In genomic region chr6:138287144-138287955, GRCh38 we compare ENCODE assay signal across 8 cellular contexts.
DNase-seq lines count a peak whose midpoint lies in the region; ATAC-seq and TF ChIP-seq lines count a peak whose summit lies in the region.

No MANE protein-coding gene starts in this region.

- H3K4me3 ChIP-seq in A673 (ENCODE audit: low read depth, low read length, poor library complexity, severe bottlenecking), result no peak overlapping the region
- H3K4me3 ChIP-seq in Jurkat, Clone E6-1 (ENCODE audit: low read length), result no peak overlapping the region
- no peak overlapping the region for H3K4me3 ChIP-seq in brain microvascular endothelial cell (ENCODE audit: low read depth, low read length)
- H3K4me3 ChIP-seq in right lobe of liver, result no peak overlapping the region
- H3K4me3 ChIP-seq in tibial nerve, result no peak overlapping the region

- ATAC-seq in GM18498 (IDR thresholded peaks at IDR 0.05; ENCODE audit: unreplicated experiment), result peak; percentile 72
- peak; percentile 73 to 78 (median 78) for ATAC-seq in right lobe of liver

- CTCF ChIA-PET in A673 (lab: Charles Lee), result no interaction called here

- TF ChIP-seq POLR2A in right lobe of liver (IDR thresholded peaks at IDR 0.05), result no peak
- TF ChIP-seq POLR2A in tibial nerve (IDR thresholded peaks at IDR 0.05), result no peak

- peak; percentile 28 for DNase-seq in A673 (ENCODE audit: low spot score)
- DNase-seq in Jurkat, Clone E6-1 (ENCODE audit: low read depth, low spot score), result peak; percentile 14
- peak; percentile 42 for DNase-seq in SW480 (ENCODE audit: low spot score)
- DNase-seq in brain microvascular endothelial cell, result peak; percentile 27
- DNase-seq in right lobe of liver, result peak in 2 of 3 donors; percentile 45 to 66
- no peak for DNase-seq in tibial nerve (ENCODE audit: low spot score in 2 of 2)
- no peak for DNase-seq in glomerular visceral epithelial cell (ENCODE audit: extremely low spot score)

- H3K4me1 ChIP-seq in A673 (ENCODE audit: insufficient read depth, low read length, poor library complexity, severe bottlenecking), result no peaks in the 10 kb centered on the region
- peaks cover 0 to 13% (median 0%) of the 10 kb centered on the region in 4 donors for H3K4me1 ChIP-seq in right lobe of liver
- H3K4me1 ChIP-seq in tibial nerve, result no peaks in the 10 kb centered on the region

- intact Hi-C loops in A673 (cut with micrococcal nuclease; ENCODE audit: unreplicated experiment), result loop anchor here (10.0 kb wide), 1 partner anchor 477 kb away; no protein-coding TSS in a partner anchor
- intact Hi-C loops in right lobe of liver (cut with DNase I), result loop anchor here (5.0 to 10.0 kb wide), 2 partner anchors 170 to 173 kb away; no protein-coding TSS in a partner anchor

- POLR2A ChIA-PET in A673 (lab: Charles Lee; ENCODE audit: low non-redundant PET), result no interaction called here

- 47% methylated on average over 11 of the region's 11 CpGs for WGBS in right lobe of liver (ENCODE audit: insufficient coverage, low coverage, low lambda C conversion rate, missing lambda C conversion rate)
- WGBS in tibial nerve, 2 donors, result 87% methylated on average over 11 of the region's 11 CpGs

- no peaks in the 10 kb centered on the region for H3K36me3 ChIP-seq in A673 (ENCODE audit: insufficient read depth, low read length, poor library complexity, severe bottlenecking)
- no peaks in the 10 kb centered on the region for H3K36me3 ChIP-seq in brain microvascular endothelial cell (replicated peaks)
- no peaks in the 10 kb centered on the region for H3K36me3 ChIP-seq in right lobe of liver
- no peaks in the 10 kb centered on the region for H3K36me3 ChIP-seq in tibial nerve

- no peak for TF ChIP-seq EP300 in tibial nerve (IDR thresholded peaks at IDR 0.05)

- H3K27ac ChIP-seq in A673 (ENCODE audit: low read depth, low read length, poor library complexity, severe bottlenecking) (no peak overlapping the region), brain microvascular endothelial cell (no peak overlapping the region), right lobe of liver (no peak overlapping the region), tibial nerve (no peak overlapping the region)

- no TSS peak for BruUV-seq in A673 (replicated peaks; lab: Mats Ljungman, UMichigan)

- no peaks in the 10 kb centered on the region for H3K27me3 ChIP-seq in A673 (replicated peaks; ENCODE audit: insufficient read depth, low read depth, low read length, poor library complexity)
- H3K27me3 ChIP-seq in brain microvascular endothelial cell (replicated peaks), result no peaks in the 10 kb centered on the region
- H3K27me3 ChIP-seq in right lobe of liver, result no peaks in the 10 kb centered on the region
- H3K27me3 ChIP-seq in tibial nerve, result no peaks in the 10 kb centered on the region

- H3K9me3 ChIP-seq in A673 (ENCODE audit: low read depth, low read length, poor library complexity, severe bottlenecking) (no peaks in the 10 kb centered on the region), right lobe of liver (no peaks in the 10 kb centered on the region), tibial nerve (no peaks in the 10 kb centered on the region)

- in situ Hi-C loops in brain microvascular endothelial cell (cut with HindIII; ENCODE audit: low pct_ligation_motif_present, low sequenced_read_pairs), result no loop called here

- TF ChIP-seq CTCF in A673 (conservative IDR thresholded peaks at IDR 0.05; ENCODE audit: low read depth, low read length) (peak; percentile 67), brain microvascular endothelial cell (IDR thresholded peaks at IDR 0.05; ENCODE audit: low read depth, low read length, missing control alignments) (peak; percentile 70), right lobe of liver (IDR thresholded peaks at IDR 0.05) (peak; percentile 59 to 84 (median 70)), tibial nerve (IDR thresholded peaks at IDR 0.05) (peak in 4 of 5 experiments; percentile 11 to 42 (median 16))

Comparison
In these comparisons a context has a peak if more than half of its experiments do, and no peak if none do; other contexts are left out.
1. DNase-seq: peak in A673 (single experiment), Jurkat, Clone E6-1 (single experiment), SW480 (single experiment), brain microvascular endothelial cell (single experiment) and right lobe of liver (2 of 3); none in tibial nerve (0 of 2) and glomerular visceral epithelial cell (single experiment).
2. CTCF ChIP-seq: peak in every context shown above with its lines; median percentile 70 in right lobe of liver; 70 in brain microvascular endothelial cell; 67 in A673; 16 in tibial nerve.